In the genomic region with DNA sequence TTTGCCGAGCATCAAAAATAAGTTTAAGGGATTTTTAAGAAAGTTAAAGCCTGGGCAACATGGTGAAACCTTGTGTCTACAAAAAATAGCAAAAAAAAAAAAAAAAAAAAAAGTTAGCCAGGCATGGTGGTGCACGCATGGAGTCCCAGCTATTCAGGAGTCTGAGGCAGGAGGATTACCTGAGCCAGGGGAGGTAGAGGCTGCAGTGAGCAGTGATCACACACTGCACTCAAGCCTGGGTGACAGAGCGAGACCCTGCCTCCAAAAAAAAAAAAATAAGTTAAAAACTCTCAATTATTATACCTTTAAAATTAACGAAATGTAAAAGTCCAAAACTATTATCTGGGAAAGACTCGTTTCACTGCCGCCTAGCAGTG, we compare ENCODE assay signal across 8 cellular contexts.
DNase-seq lines count a peak whose midpoint lies in the region; ATAC-seq and TF ChIP-seq lines count a peak whose summit lies in the region.

No MANE protein-coding gene starts in this region.

- ATAC-seq in GM18502 (IDR thresholded peaks at IDR 0.05; ENCODE audit: poor library complexity, unreplicated experiment), result peak; percentile 3
- ATAC-seq in activated CD4-positive, CD25-positive, alpha-beta regulatory T cell treated with anti-CD3 and anti-CD28 coated beads, Interleukin-2, amount 50 U/mL, for 24 hours, result no peak

- H3K9me3 ChIP-seq in SK-N-MC (ENCODE audit: low read depth, low read length), result no peaks in the 10 kb centered on the region

- DNase-seq in SK-N-MC (ENCODE audit: low read depth, low spot score) (no peak), fibroblast of pulmonary artery (ENCODE audit: low read depth) (no peak), retinal pigment epithelial cell (ENCODE audit: low read depth) (no peak), hepatic stellate cell (ENCODE audit: low spot score) (no peak), NCI-H82 treated with DMSO at 0.1 percent for 48 hours (lab: John Stamatoyannopoulos, UW; ENCODE audit: unreplicated experiment) (no peak), NCI-H1092 (lab: John Stamatoyannopoulos, UW) (no peak)

- peak overlapping the region; percentile 87 for H3K9ac ChIP-seq in SK-N-MC (ENCODE audit: insufficient read length)

- TF ChIP-seq CTCF in fibroblast of pulmonary artery (IDR thresholded peaks at IDR 0.05; ENCODE audit: low read length, missing control alignments), result no peak
- no peak for TF ChIP-seq CTCF in retinal pigment epithelial cell (conservative IDR thresholded peaks at IDR 0.05; ENCODE audit: low read depth, low read length)

- H3K27ac ChIP-seq in SK-N-MC, result no peak overlapping the region

- H3K4me3 ChIP-seq in SK-N-MC, result peak overlapping the region; percentile 93
- H3K4me3 ChIP-seq in fibroblast of pulmonary artery (replicated peaks; ENCODE audit: low read depth, low read length), result peak overlapping the region; percentile 92
- peak overlapping the region; percentile 87 for H3K4me3 ChIP-seq in retinal pigment epithelial cell (ENCODE audit: low read length)

- H3K36me3 ChIP-seq in SK-N-MC (ENCODE audit: insufficient read depth, low read length), result peaks cover 23% of the 10 kb centered on the region
